Comparison of ENCODE assay signal across 8 cellular contexts in the genomic region with DNA sequence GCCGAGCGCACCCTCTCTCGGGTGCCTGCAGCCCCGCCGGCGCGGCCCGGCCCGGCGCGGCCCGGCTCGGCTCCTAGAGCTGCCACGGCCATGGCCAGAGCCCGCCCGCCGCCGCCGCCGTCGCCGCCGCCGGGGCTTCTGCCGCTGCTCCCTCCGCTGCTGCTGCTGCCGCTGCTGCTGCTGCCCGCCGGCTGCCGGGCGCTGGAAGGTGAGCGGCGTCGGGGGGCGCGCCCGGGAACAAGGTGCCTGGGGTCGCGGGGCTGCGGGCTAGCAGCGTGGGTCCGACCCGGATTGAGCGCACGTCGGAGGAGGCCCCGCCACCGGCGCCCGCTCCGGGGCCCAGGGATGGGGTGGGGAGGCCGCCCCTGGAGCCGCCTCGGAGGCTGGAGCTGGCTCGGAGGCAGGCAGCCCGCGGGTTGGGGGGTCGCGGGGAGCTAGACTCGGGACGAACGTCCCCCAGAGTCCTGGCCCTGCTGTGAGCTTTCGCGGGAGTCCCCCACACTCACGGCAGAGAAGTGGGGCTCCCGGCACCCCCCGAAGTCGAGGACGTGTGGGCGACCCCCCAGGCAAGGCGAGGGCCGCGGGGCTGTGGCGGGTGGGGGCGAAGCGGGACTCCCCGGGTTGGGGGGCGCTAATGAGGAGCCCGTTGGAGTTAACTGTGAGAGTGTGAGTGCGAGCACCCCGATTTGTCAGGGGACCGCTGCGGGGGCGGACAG. TPM values are rescaled to one million over a fixed set of nuclear protein-coding genes. Genes with fewer than 3 reads are reported as not detected.
A peak's percentile ranks its signal among the peaks of the same experiment; 100 is the strongest.
DNase-seq lines count a peak whose midpoint lies in the region; ATAC-seq and TF ChIP-seq lines count a peak whose summit lies in the region.

No MANE protein-coding gene starts in this region.

- no peaks in the 10 kb centered on the region for H3K36me3 ChIP-seq in mucosa of descending colon (ENCODE audit: low read depth)
- H3K36me3 ChIP-seq in vagina = no peaks in the 10 kb centered on the region

- intact Hi-C loops in Right ventricle myocardium inferior (cut with DNase I) (no loop called here), cardiac septum (cut with DNase I) (loop anchor here (2.0 kb wide), 1 partner anchor 154 kb away; no protein-coding TSS in a partner anchor), mucosa of descending colon (cut with DNase I, micrococcal nuclease) (no loop called here), vagina (cut with DNase I) (loop anchor here (1.0 kb wide), 1 partner anchor 150 kb away; a partner anchor contains a TSS)

- H3K4me3 ChIP-seq in mucosa of descending colon = peak overlapping the region; percentile 35
- H3K4me3 ChIP-seq in vagina = peak overlapping the region; percentile 72 to 75

- TF ChIP-seq POLR2A in vagina (IDR thresholded peaks at IDR 0.05) = no peak

- H3K27ac ChIP-seq in vagina = peak overlapping the region; percentile 87

- peak; percentile 65 for DNase-seq in Right ventricle myocardium inferior (ENCODE audit: missing footprints)
- DNase-seq in cardiac septum (ENCODE audit: low spot score) = no peak
- DNase-seq in dermis blood vessel endothelial cell = peak; percentile 23
- peak in 1 of 3 donors; percentile 61 for DNase-seq in mucosa of descending colon
- no peak for DNase-seq in vagina (ENCODE audit: extremely low spot score in 2 of 2)
- no peak for DNase-seq in SKM-1 (lab: John Stamatoyannopoulos, UW; ENCODE audit: unreplicated experiment)
- DNase-seq in RKO (ENCODE audit: low spot score) = no peak

- H3K4me1 ChIP-seq in mucosa of descending colon (ENCODE audit: low read depth) (peaks cover 50% of the 10 kb centered on the region), vagina (peaks cover 46% of the 10 kb centered on the region)

- peak; percentile 20 for ATAC-seq in Right ventricle myocardium inferior
- ATAC-seq in mucosa of descending colon = no peak
- no peak for ATAC-seq in GM18519 (IDR thresholded peaks at IDR 0.05; ENCODE audit: low FRiP score, unreplicated experiment)

- H3K9me3 ChIP-seq in mucosa of descending colon = no peaks in the 10 kb centered on the region
- H3K9me3 ChIP-seq in vagina = no peaks in the 10 kb centered on the region

- no peaks in the 10 kb centered on the region for H3K27me3 ChIP-seq in vagina

- TF ChIP-seq CTCF in mucosa of descending colon (IDR thresholded peaks at IDR 0.05) (no peak), vagina (IDR thresholded peaks at IDR 0.05) (no peak)

RNA-seq across cellular contexts. Expression of a gene that starts 0.7 kb away (rescaled TPM):
- total RNA-seq in Right ventricle myocardium inferior = 1.6 TPM
- total RNA-seq in cardiac septum = 3.6 TPM
- under 0.01 and 0.23 TPM in 2 replicates for total RNA-seq in dermis blood vessel endothelial cell
- total RNA-seq in mucosa of descending colon = 10 to 100 TPM; 14.1 to 57.2 (median 33.6) TPM
- total RNA-seq in vagina = 17.7 TPM

Comparison
In these comparisons a context has a peak if more than half of its experiments do, and no peak if none do; other contexts are left out.
1. DNase-seq: peak in Right ventricle myocardium inferior (single experiment) and dermis blood vessel endothelial cell (single experiment); none in cardiac septum (single experiment), vagina (0 of 2), SKM-1 (single experiment) and RKO (single experiment).
2. intact Hi-C loops: an anchor here in cardiac septum (2.0 kb wide) and vagina (1.0 kb wide); none called in Right ventricle myocardium inferior and mucosa of descending colon.